ENCODE assay signal across 20 cellular contexts in genomic region chr3:195763248-195763830, GRCh38. TPM values are rescaled to one million over a fixed set of nuclear protein-coding genes. Genes with fewer than 3 reads are reported as not detected.
"Had no signal": no experiment of that assay in that cellular context is flagged by ENCODE, and none has a peak within 500 bp of the region (broad histone marks: within the 10 kb centered on the region; RNA-seq: fewer than 3 reads in every experiment).

No MANE protein-coding gene starts in this region.

- H3K27ac Mint-ChIP-seq: naive thymus-derived CD8-positive, alpha-beta T cell; T-helper 1 cell treated with Interleukin-12 subunit alpha and Interleukin-12 subunit beta and Interleukin-4 antibody, amounts not matched to agents 30 μg/mL and 1 μg/mL, for 36 hours; type B pancreatic cell had no signal

- H3K9me3 ChIP-seq: colonic mucosa, suprapubic skin had no signal

- H3K4me2 ChIP-seq: hepatocyte had no signal

- ATAC-seq: naive thymus-derived CD8-positive, alpha-beta T cell; sciatic nerve; stimulated activated naive CD8-positive, alpha-beta T cell treated with anti-CD3 and anti-CD28 coated beads, Interleukin-15, Interleukin-2, amounts not matched to agents 100 U/mL and 50 U/mL, for 24 hours had no signal

- H3K4me3 ChIP-seq: cardiac muscle cell, colonic mucosa, hepatocyte, suprapubic skin had no signal

- H2AFZ ChIP-seq: hepatocyte had no signal

- H3K27me3 Mint-ChIP-seq: type B pancreatic cell had no signal

- H3K4me3 Mint-ChIP-seq: naive thymus-derived CD8-positive, alpha-beta T cell; T-helper 1 cell treated with Interleukin-12 subunit alpha and Interleukin-12 subunit beta and Interleukin-4 antibody, amounts not matched to agents 30 μg/mL and 1 μg/mL, for 36 hours; type B pancreatic cell had no signal

- DNase-seq: activated CD4-positive, alpha-beta T cell treated with anti-CD3 and anti-CD28 coated beads, Interleukin-2, amount 50 U/mL, for 4 hours; activated CD4-positive, CD25-positive, alpha-beta regulatory T cell; activated gamma-delta T cell treated with Interleukin-2 at 50 U/mL for 16 hours; activated T-cell treated with anti-CD3 and anti-CD28 coated beads, Interleukin-2, amount 50 U/mL, for 48 hours; colonic mucosa; effector CD4-positive, alpha-beta T cell; kidney glomerular epithelial cell; occipital lobe; stimulated activated CD4-positive, alpha-beta T cell treated with anti-CD3 and anti-CD28 coated beads, Interleukin-2, amount 100 ng/mL, for 48 hours; stimulated activated CD8-positive, alpha-beta memory T cell treated with anti-CD3 and anti-CD28 coated beads, Interleukin-4, amount 100 ng/mL, for 48 hours; stimulated activated naive CD8-positive, alpha-beta T cell treated with anti-CD3 and anti-CD28 coated beads, Interleukin-15, Interleukin-2, amounts not matched to agents 100 U/mL and 50 U/mL, for 24 hours had no signal

- H3K36me3 Mint-ChIP-seq: naive thymus-derived CD8-positive, alpha-beta T cell; type B pancreatic cell had no signal

- H3K9me3 Mint-ChIP-seq: type B pancreatic cell had no signal

- H3K27ac ChIP-seq: cardiac muscle cell, colonic mucosa, hepatocyte, suprapubic skin had no signal

- H3K4me1 ChIP-seq: colonic mucosa, suprapubic skin had no signal

- H3K27me3 ChIP-seq: cardiac muscle cell, hepatocyte had no signal

- H3K79me2 ChIP-seq: hepatocyte had no signal

- H3K36me3 ChIP-seq: cardiac muscle cell, colonic mucosa, suprapubic skin had no signal

RNA-seq across cellular contexts. Expression of gene MUC4, which starts 48.4 kb away (rescaled TPM):
- total RNA-seq: cardiac muscle cell; lung microvascular endothelial cell; naive thymus-derived CD8-positive, alpha-beta T cell; occipital lobe; pulmonary artery endothelial cell; suprapubic skin had no signal
- polyA plus RNA-seq: naive thymus-derived CD8-positive, alpha-beta T cell had no signal
